Comparison of ENCODE assay signal across 24 cellular contexts in genomic region chr4:33650036-33650435, GRCh38.
DNase-seq lines count a peak whose midpoint lies in the region; ATAC-seq, FAIRE-seq and TF ChIP-seq lines count a peak whose summit lies in the region.
"Had no signal": no experiment of that assay in that cellular context is flagged by ENCODE, and none has a peak within 500 bp of the region (broad histone marks: within the 10 kb centered on the region; RNA-seq: fewer than 3 reads in every experiment).

No MANE protein-coding gene starts in this region.

- TF ChIP-seq RAD21 in HCT116 (IDR thresholded peaks at IDR 0.05; ENCODE audit: low read depth) (no peak), K562 (CRISPR knock-in tag; conservative IDR thresholded peaks at IDR 0.05 in 1 of 2, IDR thresholded peaks at IDR 0.05 in 1 of 2) (no peak)

- RAD21 ChIA-PET in HCT116 (lab: Charles Lee; ENCODE audit: low non-redundant PET in 1 of 2, low total read pairs in 2 of 2, uncharacterized antibody in 2 of 2, unreplicated experiment in 2 of 2): no interaction called here

- WGBS in K562 (ENCODE audit: insufficient coverage, low coverage, missing lambda C conversion rate): 0% methylated on average over 2 of the region's 2 CpGs

- no peak for DNase-seq in HCT116 (ENCODE audit: low read depth, low spot score)
- peak in 1 of 4 experiments; percentile 14 for DNase-seq in K562 (ENCODE audit: extremely low read depth in 1 of 4, low spot score in 3 of 4)
- DNase-seq in mesothelial cell of epicardium (ENCODE audit: low spot score in 2 of 2, unreplicated experiment in 2 of 2): no peak
- DNase-seq in osteocyte (ENCODE audit: extremely low spot score, unreplicated experiment): no peak
- no peak for DNase-seq in iPS-NIHi11 (ENCODE audit: low spot score)
- no peak for DNase-seq in ascending aorta (ENCODE audit: low spot score in 2 of 2)
- DNase-seq: Caco-2; CD4-positive, CD25-positive, alpha-beta regulatory T cell; CD8-positive, alpha-beta T cell; DMS153; DND-41; H9; HFFc6 had no signal

- H3K9me3 ChIP-seq in HCT116 (ENCODE audit: control insufficient read depth in 1 of 2, insufficient read depth in 1 of 2, low read depth in 1 of 2, low read length in 2 of 2) (no peaks in the 10 kb centered on the region), K562 (replicated peaks; ENCODE audit: control insufficient read depth, insufficient read depth, low read depth, low read length) (no peaks in the 10 kb centered on the region), ascending aorta (no peaks in the 10 kb centered on the region)
- H3K9me3 ChIP-seq: BLaER1, Caco-2 had no signal

- no peak overlapping the region for H3K4me2 ChIP-seq in HCT116 (ENCODE audit: low read length)
- no peak overlapping the region for H3K4me2 ChIP-seq in K562 (ENCODE audit: insufficient read depth, low read length)
- H3K4me2 ChIP-seq: BLaER1, GM23338 had no signal

- H3K9ac ChIP-seq in HCT116 (ENCODE audit: low read length) (no peak overlapping the region), K562 (ENCODE audit: insufficient read depth in 1 of 2, low read depth in 2 of 2, low read length in 2 of 2) (no peak overlapping the region)
- H3K9ac ChIP-seq: BLaER1 had no signal

- H3K4me1 ChIP-seq in HCT116 (ENCODE audit: control insufficient read depth in 1 of 2, insufficient read depth in 2 of 2, low read length in 2 of 2): no peaks in the 10 kb centered on the region
- no peaks in the 10 kb centered on the region for H3K4me1 ChIP-seq in K562 (replicated peaks in 1 of 2; ENCODE audit: control insufficient read depth in 2 of 2, insufficient read depth in 2 of 2, low read length in 2 of 2)
- no peaks in the 10 kb centered on the region for H3K4me1 ChIP-seq in ascending aorta
- H3K4me1 ChIP-seq: BLaER1, Caco-2 had no signal

- POLR2A ChIA-PET in HCT116 (lab: Charles Lee) (no interaction called here), K562 (lab: Yijun Ruan, JAX) (interaction anchor here (0.7 kb wide), 1 partner anchor 196 kb away, joined by 3 read pairs; no protein-coding TSS in a partner anchor)

- intact Hi-C loops in HCT116 (cut with micrococcal nuclease) (no loop called here), K562 (cut with micrococcal nuclease) (loop anchor here (5.0 kb wide), 1 partner anchor 682 kb away; no protein-coding TSS in a partner anchor), ascending aorta (cut with DNase I) (no loop called here)

- in situ Hi-C loops in K562 (cut with MboI): no loop called here

- H3K27me3 Mint-ChIP-seq in mesothelial cell of epicardium (ENCODE audit: low read depth) (no peaks in the 10 kb centered on the region), osteocyte (ENCODE audit: unreplicated experiment) (no peaks in the 10 kb centered on the region)
- H3K27me3 Mint-ChIP-seq: B cell; CD4-positive, CD25-positive, alpha-beta regulatory T cell had no signal

- FAIRE-seq in K562 (lab: Jason Lieb, UNC): no peak
- FAIRE-seq: A204.1, G401.6, GM12892, GM19239 had no signal

- no peaks in the 10 kb centered on the region for H4K20me1 ChIP-seq in HCT116 (ENCODE audit: insufficient read depth)
- no peaks in the 10 kb centered on the region for H4K20me1 ChIP-seq in K562 (replicated peaks; ENCODE audit: control insufficient read depth, insufficient read depth, low read length)
- H4K20me1 ChIP-seq: BLaER1 had no signal

- H3K4me3 Mint-ChIP-seq in mesothelial cell of epicardium: no peak overlapping the region
- H3K4me3 Mint-ChIP-seq in osteocyte (ENCODE audit: unreplicated experiment): no peak overlapping the region
- H3K4me3 Mint-ChIP-seq: B cell; CD4-positive, CD25-positive, alpha-beta regulatory T cell; CD8-positive, alpha-beta T cell; GM23338; H9; HFFc6 had no signal

- TF ChIP-seq EP300 in K562 (IDR thresholded peaks at IDR 0.05; ENCODE audit: low read length): no peak

- H3K9me1 ChIP-seq in K562 (ENCODE audit: control insufficient read depth, insufficient read depth, low read length): no peaks in the 10 kb centered on the region

- no peak overlapping the region for H3K4me3 ChIP-seq in HCT116 (replicated peaks in 1 of 2; ENCODE audit: low read depth in 1 of 2, low read length in 2 of 2)
- H3K4me3 ChIP-seq in K562: no peak overlapping the region
- no peak overlapping the region for H3K4me3 ChIP-seq in ascending aorta
- H3K4me3 ChIP-seq: BLaER1, GM23338 had no signal

- peaks cover 3% of the 10 kb centered on the region for H3K36me3 Mint-ChIP-seq in mesothelial cell of epicardium
- peaks cover 8% of the 10 kb centered on the region for H3K36me3 Mint-ChIP-seq in osteocyte (ENCODE audit: unreplicated experiment)
- H3K36me3 Mint-ChIP-seq: CD4-positive, CD25-positive, alpha-beta regulatory T cell; CD8-positive, alpha-beta T cell had no signal

- H3K9me3 Mint-ChIP-seq in mesothelial cell of epicardium (peaks cover 14% of the 10 kb centered on the region), osteocyte (ENCODE audit: unreplicated experiment) (peaks cover 14% of the 10 kb centered on the region)
- H3K9me3 Mint-ChIP-seq: GM23338, H9, HFFc6 had no signal

- no peak overlapping the region for H3K27ac ChIP-seq in HCT116 (ENCODE audit: low read depth, low read length)
- peak overlapping the region; percentile 30; the same call in 1 of the 3 replicates for H3K27ac ChIP-seq in K562 (ENCODE audit: extremely low read depth, low read depth, low read length)
- no peak overlapping the region for H3K27ac ChIP-seq in ascending aorta
- H3K27ac ChIP-seq: 22Rv1, BLaER1, C4-2B had no signal

- H3K27ac Mint-ChIP-seq in mesothelial cell of epicardium (peak overlapping the region; percentile 74), osteocyte (ENCODE audit: unreplicated experiment) (peak overlapping the region; percentile 77)
- H3K27ac Mint-ChIP-seq: B cell; CD4-positive, CD25-positive, alpha-beta regulatory T cell; CD8-positive, alpha-beta T cell; GM23338; H9; HFFc6 had no signal

- no peak for TF ChIP-seq CTCF in HCT116 (IDR thresholded peaks at IDR 0.05 in 2 of 3, conservative IDR thresholded peaks at IDR 0.05 in 1 of 3; ENCODE audit: borderline replicate concordance in 1 of 3, insufficient read depth in 1 of 3, low read depth in 2 of 3, low read length in 2 of 3)
- TF ChIP-seq CTCF in K562 (IDR thresholded peaks at IDR 0.05 in 2 of 3, conservative IDR thresholded peaks at IDR 0.05 in 1 of 3; ENCODE audit: insufficient read depth in 2 of 3, low read depth in 1 of 3, low read length in 3 of 3): no peak
- TF ChIP-seq CTCF in mesothelial cell of epicardium (IDR thresholded peaks at IDR 0.05; ENCODE audit: unreplicated experiment): no peak
- no peak for TF ChIP-seq CTCF in osteocyte (IDR thresholded peaks at IDR 0.05)
- no peak for TF ChIP-seq CTCF in ascending aorta (IDR thresholded peaks at IDR 0.05)

- H3K9me2 ChIP-seq in HCT116 (ENCODE audit: insufficient read depth): no peaks in the 10 kb centered on the region

- no TSS peak for BruUV-seq in HCT116 (replicated peaks; lab: Mats Ljungman, UMichigan)
- BruUV-seq in K562 (replicated peaks; lab: Mats Ljungman, UMichigan): no TSS peak

- no peak for TF ChIP-seq POLR2A in HCT116 (IDR thresholded peaks at IDR 0.05; ENCODE audit: borderline replicate concordance, extremely low read depth, insufficient read depth, insufficient read length)
- TF ChIP-seq POLR2A in K562 (conservative IDR thresholded peaks at IDR 0.05): no peak

- H3K79me2 ChIP-seq in HCT116 (ENCODE audit: insufficient read depth, low read length) (no peaks in the 10 kb centered on the region), K562 (ENCODE audit: control insufficient read depth, insufficient read depth, low read length) (no peaks in the 10 kb centered on the region)

- H3K27me3 ChIP-seq in HCT116 (ENCODE audit: insufficient read depth, low read length): no peaks in the 10 kb centered on the region
- no peaks in the 10 kb centered on the region for H3K27me3 ChIP-seq in K562 (ENCODE audit: control insufficient read depth in 2 of 2, insufficient read depth in 2 of 2, low read length in 2 of 2)
- H3K27me3 ChIP-seq in ascending aorta: no peaks in the 10 kb centered on the region
- H3K27me3 ChIP-seq: BLaER1 had no signal

- CTCF ChIA-PET in HCT116 (lab: Charles Lee): interaction anchor here (1.5 kb wide), 1 partner anchor 1070 kb away, joined by 6 read pairs; no protein-coding TSS in a partner anchor
- CTCF ChIA-PET in K562 (lab: Yijun Ruan, JAX; ENCODE audit: low intra/inter-chr PET ratio): no interaction called here

- H3K36me3 ChIP-seq in HCT116 (ENCODE audit: control insufficient read depth in 1 of 2, insufficient read depth in 2 of 2, low read length in 2 of 2) (no peaks in the 10 kb centered on the region), K562 (ENCODE audit: control insufficient read depth, insufficient read depth, low read length) (no peaks in the 10 kb centered on the region), ascending aorta (no peaks in the 10 kb centered on the region)
- H3K36me3 ChIP-seq: BLaER1 had no signal

- peak overlapping the region; percentile 13 for H2AFZ ChIP-seq in HCT116 (ENCODE audit: low read depth, low read length, poor library complexity, severe bottlenecking)
- H2AFZ ChIP-seq in K562 (ENCODE audit: low read depth, low read length): no peak overlapping the region
- H2AFZ ChIP-seq: GM23338 had no signal

- peaks cover 9% of the 10 kb centered on the region for H3K4me1 Mint-ChIP-seq in mesothelial cell of epicardium
- H3K4me1 Mint-ChIP-seq in osteocyte (ENCODE audit: unreplicated experiment): peaks cover 27% of the 10 kb centered on the region
- H3K4me1 Mint-ChIP-seq: B cell; CD4-positive, CD25-positive, alpha-beta regulatory T cell; GM23338; H9 had no signal

- ATAC-seq in HCT116: no peak
- ATAC-seq in K562: peak; percentile 39; the same call in 2 of the 3 replicates
- no peak for ATAC-seq in GM21515 (IDR thresholded peaks at IDR 0.05; ENCODE audit: unreplicated experiment)
- no peak for ATAC-seq in GM18502 (IDR thresholded peaks at IDR 0.05; ENCODE audit: poor library complexity, unreplicated experiment)
- ATAC-seq: CD8-positive, alpha-beta T cell; GM23338 had no signal

TF ChIP-seq in K562, 482 proteins besides CTCF, POLR2A, EP300 and RAD21 (continues in another document):
- TF ChIP-seq RBM25 (IDR thresholded peaks at IDR 0.05; ENCODE audit: low read depth, low read length, severe bottlenecking): no peak
- peak; percentile 23; the same call in 1 of the 2 replicates for TF ChIP-seq STAT5A (IDR thresholded peaks at IDR 0.05; ENCODE audit: borderline replicate concordance, low read length)
- TF ChIP-seq TEAD1 (CRISPR knock-in tag; IDR thresholded peaks at IDR 0.05): no peak
- TF ChIP-seq ARHGAP35 (IDR thresholded peaks at IDR 0.05; ENCODE audit: partially characterized antibody): no peak
- TF ChIP-seq ZNF561 (CRISPR knock-in tag; conservative IDR thresholded peaks at IDR 0.05): no peak
- no peak for TF ChIP-seq PCBP1 (IDR thresholded peaks at IDR 0.05; ENCODE audit: low read depth, low read length, poor library complexity, severe bottlenecking)
